Comparison of ENCODE assay signal across 10 cellular contexts in the genomic region with DNA sequence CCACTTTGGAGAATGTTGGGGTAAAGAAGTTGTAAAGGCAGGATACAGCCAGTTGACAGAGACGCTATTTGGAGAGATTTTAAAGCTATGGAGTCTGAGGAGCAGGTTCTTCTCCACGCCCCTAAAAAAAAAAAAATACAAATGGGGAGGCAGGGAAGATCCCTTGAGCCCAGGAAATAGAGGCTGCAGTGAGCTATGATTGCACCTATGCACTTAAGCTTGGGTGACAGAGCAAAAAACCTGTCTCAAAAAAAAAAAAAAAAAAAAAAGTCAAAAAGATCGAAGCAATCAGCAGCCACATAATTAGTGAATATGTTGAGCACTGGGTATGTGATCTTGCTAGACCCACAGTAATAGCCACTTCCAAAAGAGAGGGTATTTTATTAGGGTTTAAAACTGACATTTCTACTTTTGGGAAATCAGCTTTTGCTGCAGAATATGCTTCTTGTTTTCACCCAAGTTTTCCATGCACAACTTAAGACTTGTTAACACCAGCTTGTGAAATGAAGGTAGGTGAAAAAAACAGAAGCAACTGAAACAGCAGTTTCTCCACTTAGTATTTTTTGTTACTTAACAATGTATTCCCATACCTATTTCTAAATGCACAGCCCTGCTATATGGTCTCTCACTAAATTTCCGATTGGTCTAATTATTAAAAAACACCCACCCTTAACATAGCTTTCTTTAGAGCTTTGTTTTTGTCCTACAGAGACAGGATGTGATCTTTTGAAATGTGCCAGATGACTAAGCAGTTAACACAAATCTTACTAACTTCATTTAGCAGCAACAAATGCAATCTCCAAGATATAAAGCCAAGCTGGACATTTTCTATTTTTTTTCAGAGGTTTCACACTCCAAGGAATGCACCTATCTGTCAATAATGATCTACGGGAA. TPM values are rescaled to one million over a fixed set of nuclear protein-coding genes. Genes with fewer than 3 reads are reported as not detected.
A peak's percentile ranks its signal among the peaks of the same experiment; 100 is the strongest.
DNase-seq lines count a peak whose midpoint lies in the region; ATAC-seq and TF ChIP-seq lines count a peak whose summit lies in the region.
"Had no signal": no experiment of that assay in that cellular context is flagged by ENCODE, and none has a peak within 500 bp of the region (broad histone marks: within the 10 kb centered on the region; RNA-seq: fewer than 3 reads in every experiment).

No MANE protein-coding gene starts in this region.

- H3K27ac Mint-ChIP-seq in CD4-positive, CD25-positive, alpha-beta regulatory T cell: peak overlapping the region; percentile 73 to 93 (median 88)

- H3K9me3 ChIP-seq in CD4-positive, CD25-positive, alpha-beta regulatory T cell (ENCODE audit: control insufficient read depth in 2 of 2, low read length in 2 of 2): no peaks in the 10 kb centered on the region
- H3K9me3 ChIP-seq in IMR-90 (ENCODE audit: control insufficient read depth, insufficient read depth, low read length) (no peaks in the 10 kb centered on the region), ascending aorta (no peaks in the 10 kb centered on the region)

- no peak for TF ChIP-seq CTCF in IMR-90 (conservative IDR thresholded peaks at IDR 0.05; ENCODE audit: low read depth, low read length)
- TF ChIP-seq CTCF in ascending aorta (IDR thresholded peaks at IDR 0.05): no peak

- H3K27me3 ChIP-seq in CD4-positive, CD25-positive, alpha-beta regulatory T cell (ENCODE audit: control insufficient read depth, insufficient read depth, low read length): no peaks in the 10 kb centered on the region
- H3K27me3 ChIP-seq in IMR-90 (ENCODE audit: control insufficient read depth, insufficient read depth, low read length) (no peaks in the 10 kb centered on the region), ascending aorta (no peaks in the 10 kb centered on the region)

- TF ChIP-seq RAD21 in IMR-90 (IDR thresholded peaks at IDR 0.05; ENCODE audit: low read length): no peak

- H3K9me3 Mint-ChIP-seq in CD4-positive, CD25-positive, alpha-beta regulatory T cell: no peaks in the 10 kb centered on the region

- no peak overlapping the region for H4K8ac ChIP-seq in IMR-90 (ENCODE audit: low read depth in 2 of 2, low read length in 2 of 2)

- H3K18ac ChIP-seq in IMR-90 (ENCODE audit: low read depth, low read length): peak overlapping the region; percentile 38

- H4K20me1 ChIP-seq in IMR-90 (ENCODE audit: insufficient read depth, low read length): peaks cover 18% of the 10 kb centered on the region; the same call in 1 of the 2 replicates

- peaks cover 7% of the 10 kb centered on the region for H3K36me3 ChIP-seq in CD4-positive, CD25-positive, alpha-beta regulatory T cell (ENCODE audit: control insufficient read depth, insufficient read depth, low read length)
- H3K36me3 ChIP-seq in IMR-90 (ENCODE audit: control insufficient read depth, insufficient read depth, low read length) (peaks cover 4% of the 10 kb centered on the region), ascending aorta (peaks cover 9 to 21% of the 10 kb centered on the region in 2 donors)

- dilution Hi-C loops in IMR-90 (cut with HindIII; ENCODE audit: low sequenced_read_pairs, unreplicated experiment): no loop called here

- H3K36me3 Mint-ChIP-seq in CD4-positive, CD25-positive, alpha-beta regulatory T cell: peaks cover 13% of the 10 kb centered on the region

- peak overlapping the region; percentile 70 for H3K4me3 ChIP-seq in CD4-positive, CD25-positive, alpha-beta regulatory T cell (ENCODE audit: low read depth, low read length)
- H3K4me3 ChIP-seq in IMR-90 (ENCODE audit: insufficient read depth, low read depth, low read length): no peak overlapping the region
- no peak overlapping the region for H3K4me3 ChIP-seq in ascending aorta

- intact Hi-C loops in IMR-90 (cut with micrococcal nuclease): loop anchor here (10.0 kb wide), 1 partner anchor 261 kb away; the partner anchor contains the start of gene COQ7
- intact Hi-C loops in ascending aorta (cut with DNase I): loop anchor here (5.0 to 10.0 kb wide), 3 partner anchors 163 to 751 kb away; partner anchors contain the start of gene VPS35L

- peaks cover 3 to 11% of the 10 kb centered on the region in 2 experiments; a peak in 1 of 4 replicates for H3K79me1 ChIP-seq in IMR-90 (ENCODE audit: low read depth in 1 of 2, low read length in 2 of 2)

- H4K91ac ChIP-seq in IMR-90 (ENCODE audit: insufficient read depth, low read depth, low read length): no peak overlapping the region

- no peak overlapping the region for H3K14ac ChIP-seq in IMR-90 (replicated peaks; ENCODE audit: low read depth, low read length)

- DNase-seq in CD4-positive, CD25-positive, alpha-beta regulatory T cell: peak in 1 of 3 donors; percentile 78
- DNase-seq in IMR-90 (peak; percentile 42), ascending aorta (ENCODE audit: low spot score in 2 of 2) (no peak), myocyte (ENCODE audit: low read depth) (peak; percentile 12), NK-92 (lab: John Stamatoyannopoulos, UW; ENCODE audit: unreplicated experiment) (no peak), hippocampal formation (lab: John Stamatoyannopoulos, UW) (no peak)
- DNase-seq: NCI-H1436, retina had no signal

- POLR2A ChIA-PET in IMR-90 (lab: Charles Lee; ENCODE audit: unreplicated experiment): no interaction called here

- H3K4me1 Mint-ChIP-seq in CD4-positive, CD25-positive, alpha-beta regulatory T cell: peaks cover 33 to 55% (median 43%) of the 10 kb centered on the region in 4 donors

- TF ChIP-seq POLR2A in IMR-90 (IDR thresholded peaks at IDR 0.05; ENCODE audit: low read depth, low read length): no peak

- H3K56ac ChIP-seq in IMR-90 (ENCODE audit: extremely low read depth, insufficient read depth, low read length): no peak overlapping the region

- no peak overlapping the region; the same call in 1 of the 2 replicates for H4K5ac ChIP-seq in IMR-90 (ENCODE audit: low read depth, low read length)

- CTCF ChIA-PET in IMR-90 (lab: Yijun Ruan, JAX): interaction anchor here (0.6 kb wide), 1 partner anchor 35 kb away, joined by 3 read pairs; no protein-coding TSS in a partner anchor

- H2BK5ac ChIP-seq in IMR-90 (ENCODE audit: low read depth, low read length, poor library complexity, severe bottlenecking): peak overlapping the region; percentile 71

- no peak overlapping the region for H2BK15ac ChIP-seq in IMR-90 (ENCODE audit: low read depth, low read length)

- no peak overlapping the region for H2AK5ac ChIP-seq in IMR-90 (ENCODE audit: low read depth, low read length)

- WGBS in IMR-90 (ENCODE audit: extremely low coverage in 2 of 2, insufficient read length in 1 of 2), 2 experiments: no CpG with 5 or more reads among the region's 5 CpGs

- no peak overlapping the region for H3K23ac ChIP-seq in IMR-90 (ENCODE audit: low read depth, low read length)

- ATAC-seq in CD4-positive, CD25-positive, alpha-beta regulatory T cell (ENCODE audit: low read depth in 2 of 2): no peak
- no peak for ATAC-seq in IMR-90 (ENCODE audit: low read depth)
- ATAC-seq in HG02884 (IDR thresholded peaks at IDR 0.05; ENCODE audit: unreplicated experiment): no peak
- ATAC-seq in HG02970 (IDR thresholded peaks at IDR 0.05; ENCODE audit: low FRiP score, unreplicated experiment): no peak

- H3K27ac ChIP-seq in CD4-positive, CD25-positive, alpha-beta regulatory T cell (ENCODE audit: insufficient read depth, low read length, poor library complexity, severe bottlenecking): peak overlapping the region; percentile 64
- H3K27ac ChIP-seq in IMR-90 (ENCODE audit: insufficient read depth, low read length) (peak overlapping the region; percentile 28; the same call in 1 of the 2 replicates), ascending aorta (peak overlapping the region; percentile 57 to 61)

- H3K4me2 ChIP-seq in IMR-90 (ENCODE audit: low read depth, low read length): peak overlapping the region; percentile 11

- H3K9ac ChIP-seq in IMR-90 (ENCODE audit: low read depth, low read length): no peak overlapping the region

- H3K4ac ChIP-seq in IMR-90 (ENCODE audit: low read depth, low read length): no peak overlapping the region

- in situ Hi-C loops in IMR-90 (cut with MboI; ENCODE audit: low sequenced_read_pairs): no loop called here

- H3K9me1 ChIP-seq in IMR-90 (ENCODE audit: insufficient read depth, low read length): no peaks in the 10 kb centered on the region

- no peak overlapping the region for H2AFZ ChIP-seq in IMR-90 (replicated peaks; ENCODE audit: low read length, poor library complexity)

- H2BK120ac ChIP-seq in IMR-90 (ENCODE audit: low read depth, low read length): no peak overlapping the region

- peaks cover 56% of the 10 kb centered on the region for H3K4me1 ChIP-seq in CD4-positive, CD25-positive, alpha-beta regulatory T cell (ENCODE audit: control insufficient read depth, insufficient read depth, low read length, poor library complexity, severe bottlenecking)
- peaks cover 2% of the 10 kb centered on the region for H3K4me1 ChIP-seq in IMR-90 (ENCODE audit: control insufficient read depth, insufficient read depth, low read length)
- H3K4me1 ChIP-seq in ascending aorta: peaks cover 3 to 21% of the 10 kb centered on the region in 2 donors

- H2AK9ac ChIP-seq in IMR-90 (replicated peaks; ENCODE audit: low read depth, low read length, poor library complexity): no peak overlapping the region

- peak overlapping the region; percentile 72 to 99 (median 77) for H3K4me3 Mint-ChIP-seq in CD4-positive, CD25-positive, alpha-beta regulatory T cell

- no peak overlapping the region for H2BK20ac ChIP-seq in IMR-90 (ENCODE audit: low read depth, low read length)

- BruUV-seq in IMR-90 (replicated peaks; lab: Mats Ljungman, UMichigan): no TSS peak

- no peaks in the 10 kb centered on the region for H3K27me3 Mint-ChIP-seq in CD4-positive, CD25-positive, alpha-beta regulatory T cell

RNA-seq across cellular contexts. Expression of gene ARL6IP1, which starts 2.5 kb away (rescaled TPM):
- 110 TPM for total RNA-seq in CD4-positive, CD25-positive, alpha-beta regulatory T cell
- 100 to 1,000 TPM; 279 to 374 (median 304) TPM for polyA plus RNA-seq in CD4-positive, CD25-positive, alpha-beta regulatory T cell
- total RNA-seq in IMR-90 (2012; rRNA removed): 190 and 614 TPM in 2 replicates
- 69.6 and 78.1 TPM in 2 replicates for polyA plus RNA-seq in IMR-90 (2012; rRNA removed)
- 35.9 and 128 TPM in 2 replicates for polyA plus RNA-seq in IMR-90 (2012; cell fraction: cytosol; rRNA removed)
- 10.2 and 36.5 TPM in 2 replicates for polyA plus RNA-seq in IMR-90 (2012; cell fraction: nucleus; rRNA removed; ENCODE audit: low replicate concordance)
- total RNA-seq in ascending aorta: 71.6 TPM
- total RNA-seq in myocyte: 94.5 and 101 TPM in 2 replicates
- 65.9 TPM for polyA plus RNA-seq in myocyte (2012)

RNA-seq across cellular contexts. Expression of gene RPS15A, which starts 13.7 kb away (rescaled TPM):
- 2,539 TPM for total RNA-seq in CD4-positive, CD25-positive, alpha-beta regulatory T cell
- polyA plus RNA-seq in CD4-positive, CD25-positive, alpha-beta regulatory T cell: 1,000 to 10,000 TPM; 2,846 to 4,681 (median 4,057) TPM
- 2,973 and 4,619 TPM in 2 replicates for total RNA-seq in IMR-90 (2012; rRNA removed)
- 4,450 and 4,588 TPM in 2 replicates for polyA plus RNA-seq in IMR-90 (2012; rRNA removed)
- 1,608 and 2,537 TPM in 2 replicates for polyA plus RNA-seq in IMR-90 (2012; cell fraction: cytosol; rRNA removed)
- 179 and 1,902 TPM in 2 replicates for polyA plus RNA-seq in IMR-90 (2012; cell fraction: nucleus; rRNA removed; ENCODE audit: low replicate concordance)
- total RNA-seq in ascending aorta: 540 TPM
- 1,462 and 1,617 TPM in 2 replicates for total RNA-seq in myocyte
- polyA plus RNA-seq in myocyte (2012): 1,601 TPM

Comparison
In these comparisons a context has a peak if more than half of its experiments do, and no peak if none do; other contexts are left out.
1. DNase-seq: peak in IMR-90 (single experiment) and myocyte (single experiment); none in ascending aorta (0 of 2), NK-92 (single experiment) and hippocampal formation (0 of 2).
2. Peak in every context shown above with its lines, with median percentiles within 50 percentile points of each other: H3K27ac ChIP-seq.